9 cellular contexts compared by ENCODE assay signal in the genomic region with DNA sequence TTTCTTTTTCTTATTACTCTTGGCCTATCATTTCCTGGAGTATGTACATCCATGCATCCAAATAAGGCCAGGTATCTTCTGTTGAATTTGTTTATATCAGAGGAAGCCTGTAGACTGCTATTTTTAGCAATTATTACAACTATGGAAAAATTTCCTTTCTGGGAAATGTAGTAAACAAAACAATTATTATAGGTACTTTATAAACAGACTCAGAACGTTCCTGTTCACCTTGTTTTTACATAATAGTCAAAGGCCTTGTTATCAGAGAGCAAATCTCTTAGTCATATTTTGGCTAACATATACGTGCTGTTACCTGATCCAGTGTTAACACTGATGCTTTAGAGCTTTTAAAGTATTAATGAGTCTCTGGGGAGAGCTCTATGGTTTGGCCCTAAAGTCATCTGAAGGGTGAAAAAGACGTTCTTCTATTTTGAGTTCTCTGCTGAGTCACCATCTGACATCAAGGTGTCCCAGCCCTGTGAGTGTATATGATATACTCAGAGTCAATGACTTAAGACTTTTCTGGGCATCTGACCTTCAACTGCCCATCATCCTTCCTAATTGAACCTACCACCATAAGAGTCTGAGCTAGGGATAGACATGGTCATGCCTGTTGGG.
DNase-seq lines count a peak whose midpoint lies in the region; ATAC-seq and TF ChIP-seq lines count a peak whose summit lies in the region.
"Had no signal": no experiment of that assay in that cellular context is flagged by ENCODE, and none has a peak within 500 bp of the region (broad histone marks: within the 10 kb centered on the region; RNA-seq: fewer than 3 reads in every experiment).

No MANE protein-coding gene starts in this region.

- peak overlapping the region; percentile 57 to 80 (median 70) for H3K27ac Mint-ChIP-seq in nephron
- no peak overlapping the region for H3K27ac Mint-ChIP-seq in stimulated activated effector memory CD8-positive, alpha-beta T cell treated with anti-CD3 and anti-CD28 coated beads, Interleukin-12 subunit alpha, Interleukin-12 subunit beta, amount 100 ng/mL, for 72 hours

- no peaks in the 10 kb centered on the region for H3K36me3 Mint-ChIP-seq in nephron (ENCODE audit: low read depth)
- no peaks in the 10 kb centered on the region for H3K36me3 Mint-ChIP-seq in stimulated activated effector memory CD8-positive, alpha-beta T cell treated with anti-CD3 and anti-CD28 coated beads, Interleukin-12 subunit alpha, Interleukin-12 subunit beta, amount 100 ng/mL, for 72 hours

- peaks cover 3% of the 10 kb centered on the region for H3K9me3 Mint-ChIP-seq in nephron
- peaks cover 6% of the 10 kb centered on the region for H3K9me3 Mint-ChIP-seq in stimulated activated effector memory CD8-positive, alpha-beta T cell treated with anti-CD3 and anti-CD28 coated beads, Interleukin-12 subunit alpha, Interleukin-12 subunit beta, amount 100 ng/mL, for 72 hours

- peak overlapping the region in 1 of 3 experiments; percentile 17 for H3K4me3 Mint-ChIP-seq in nephron
- H3K4me3 Mint-ChIP-seq in stimulated activated effector memory CD8-positive, alpha-beta T cell treated with anti-CD3 and anti-CD28 coated beads, Interleukin-12 subunit alpha, Interleukin-12 subunit beta, amount 100 ng/mL, for 72 hours, result no peak overlapping the region

- in situ Hi-C loops in GM13977 (cut with MboI; ENCODE audit: low pct_unique_long_range_greater_than_20kb, low sequenced_read_pairs, unreplicated experiment), result no loop called here

- H3K4me1 Mint-ChIP-seq in nephron, result peaks cover 62% of the 10 kb centered on the region
- H3K4me1 Mint-ChIP-seq in stimulated activated effector memory CD8-positive, alpha-beta T cell treated with anti-CD3 and anti-CD28 coated beads, Interleukin-12 subunit alpha, Interleukin-12 subunit beta, amount 100 ng/mL, for 72 hours, result no peaks in the 10 kb centered on the region

- DNase-seq in GM13977 (ENCODE audit: low spot score), result peak; percentile 16
- peak; percentile 15 for DNase-seq in HPDE6-E6E7 (ENCODE audit: extremely low spot score)
- DNase-seq in astrocyte of the hippocampus (ENCODE audit: low read depth, low spot score), result peak; percentile 25
- DNase-seq in NCI-H446 (lab: John Stamatoyannopoulos, UW), result no peak
- DNase-seq in pons (ENCODE audit: low spot score), result no peak
- no peak for DNase-seq in amniotic stem cell (lab: John Stamatoyannopoulos, UW)
- DNase-seq in stimulated activated effector memory CD8-positive, alpha-beta T cell treated with anti-CD3 and anti-CD28 coated beads, Interleukin-12 subunit alpha, Interleukin-12 subunit beta, amount 100 ng/mL, for 72 hours (ENCODE audit: low spot score in 2 of 2), result no peak
- DNase-seq: kidney glomerular epithelial cell had no signal

- H3K27me3 Mint-ChIP-seq in nephron (ENCODE audit: low read depth), result no peaks in the 10 kb centered on the region

- no peak for ATAC-seq in stimulated activated effector memory CD8-positive, alpha-beta T cell treated with anti-CD3 and anti-CD28 coated beads, Interleukin-12 subunit alpha, Interleukin-12 subunit beta, amount 100 ng/mL, for 72 hours

- TF ChIP-seq CTCF in GM13977 (IDR thresholded peaks at IDR 0.05; ENCODE audit: extremely low read depth, insufficient read depth, missing control alignments), result no peak
- TF ChIP-seq CTCF in nephron (IDR thresholded peaks at IDR 0.05; ENCODE audit: unreplicated experiment in 3 of 3), result no peak

Comparison
In these comparisons a context has a peak if more than half of its experiments do, and no peak if none do; other contexts are left out.
1. DNase-seq: peak in GM13977 (single experiment), HPDE6-E6E7 (single experiment) and astrocyte of the hippocampus (single experiment); none in NCI-H446 (0 of 2), pons (single experiment), amniotic stem cell (single experiment) and stimulated activated effector memory CD8-positive, alpha-beta T cell treated with anti-CD3 and anti-CD28 coated beads, Interleukin-12 subunit alpha, Interleukin-12 subunit beta, amount 100 ng/mL, for 72 hours (0 of 2).